Comparison of ENCODE assay signal across 31 cellular contexts in genomic region chr20:48568520-48568919, GRCh38.
"Had no signal": no experiment of that assay in that cellular context is flagged by ENCODE, and none has a peak within 500 bp of the region (broad histone marks: within the 10 kb centered on the region; RNA-seq: fewer than 3 reads in every experiment).

No MANE protein-coding gene starts in this region.

- DNase-seq: Karpas-422, Kasumi-1, KG1, MG63, MM.1S, MV-4-11, NCI-H1048, NCI-H1092, NCI-H1092 treated with DMSO at 0.1 percent for 48 hours, NCI-H1105, NCI-H1105 treated with DMSO at 0.1 percent for 48 hours, NCI-H1417, NCI-H1417 treated with DMSO at 0.1 percent for 48 hours, NCI-H1436, NCI-H1436 treated with DMSO at 0.1 percent for 48 hours, NCI-H146, NCI-H187 treated with DMSO at 0.1 percent for 48 hours, NCI-H1930, NCI-H2029, NCI-H2029 treated with DMSO at 0.1 percent for 48 hours, NCI-H2081, NCI-H2081 treated with DMSO at 0.1 percent for 48 hours, NCI-H2107, NCI-H2227 treated with DMSO at 0.1 percent for 48 hours, NCI-H226, NCI-H345, NCI-H446, NCI-H446 treated with DMSO at 0.1 percent for 48 hours, NCI-H510A, NCI-H510A treated with DMSO at 0.1 percent for 48 hours had no signal

- H3K4me2 ChIP-seq: KMS-11 had no signal

- H3K27ac ChIP-seq: KMS-11 had no signal

- H3K4me3 ChIP-seq: MG63 had no signal

- H3K36me3 ChIP-seq: MG63 had no signal

- H3K9ac ChIP-seq: KMS-11 had no signal
